1 cellular context compared by ENCODE assay signal in genomic region chr9:37800631-37801286, GRCh38.
TF ChIP-seq lines count a peak whose summit lies in the region.

TSS of gene DCAF10 (plus strand) at chr9:37800797. CDS start at chr9:37800867, 70 bp downstream.

TF ChIP-seq in GM12878, 131 proteins besides CTCF, POLR2A, EP300 and RAD21 (continued from another document and continues in another):
- peak; percentile 79 for TF ChIP-seq NKRF (conservative IDR thresholded peaks at IDR 0.05)
- peak; percentile 59; the same call in 1 of the 2 replicates for TF ChIP-seq WRNIP1 (IDR thresholded peaks at IDR 0.05; ENCODE audit: borderline replicate concordance, low read depth, low read length)
- TF ChIP-seq IKZF2 (IDR thresholded peaks at IDR 0.05): peak; percentile 92 to 94
- no peak for TF ChIP-seq TCF7 (IDR thresholded peaks at IDR 0.05; ENCODE audit: borderline replicate concordance)
- TF ChIP-seq PML (IDR thresholded peaks at IDR 0.05; ENCODE audit: low read length): peak; percentile 75; the same call in 1 of the 2 replicates
- peak; percentile 88 for TF ChIP-seq CHD2 (IDR thresholded peaks at IDR 0.05; ENCODE audit: borderline replicate concordance, low read depth, low read length)
- no peak for TF ChIP-seq E4F1 (IDR thresholded peaks at IDR 0.05; ENCODE audit: borderline replicate concordance, partially characterized antibody)
- peak; percentile 98 for TF ChIP-seq ZNF207 (IDR thresholded peaks at IDR 0.05; ENCODE audit: borderline replicate concordance)
- no peak for TF ChIP-seq MYB (IDR thresholded peaks at IDR 0.05; ENCODE audit: borderline replicate concordance, low read depth, low read length)
- peak; percentile 79 for TF ChIP-seq DPF2 (IDR thresholded peaks at IDR 0.05)
- peak; percentile 97 for TF ChIP-seq IKZF1 (conservative IDR thresholded peaks at IDR 0.05)
- no peak for TF ChIP-seq MTA2 (IDR thresholded peaks at IDR 0.05; ENCODE audit: low read depth)
- TF ChIP-seq BHLHE40 (IDR thresholded peaks at IDR 0.05; ENCODE audit: borderline replicate concordance in 1 of 2, low read depth in 2 of 2, low read length in 1 of 2): peak; percentile 71 to 78
- peak; percentile 98 for TF ChIP-seq GABPA (IDR thresholded peaks at IDR 0.05; ENCODE audit: low read depth)
- 0 out of 2 replicates have a peak, but pooled peaks have one; percentile 36 for TF ChIP-seq CBFB (IDR thresholded peaks at IDR 0.05; ENCODE audit: low read depth)
- TF ChIP-seq MYC (IDR thresholded peaks at IDR 0.05; ENCODE audit: insufficient read depth, insufficient read length, insufficient replicate concordance, low read length, severe bottlenecking): no peak
- TF ChIP-seq SMAD1 (IDR thresholded peaks at IDR 0.05; ENCODE audit: low read depth, partially characterized antibody): no peak
- peak; percentile 80 for TF ChIP-seq SP1 (IDR thresholded peaks at IDR 0.05; ENCODE audit: low read depth, low read length)
- no peak for TF ChIP-seq NRF1 (conservative IDR thresholded peaks at IDR 0.05; ENCODE audit: low read depth, low read length)
- TF ChIP-seq PRDM15 (CRISPR knock-in tag; IDR thresholded peaks at IDR 0.05): no peak
- no peak for TF ChIP-seq CUX1 (IDR thresholded peaks at IDR 0.05; ENCODE audit: insufficient replicate concordance, low read depth, low read length)
- TF ChIP-seq ASH2L (IDR thresholded peaks at IDR 0.05; ENCODE audit: borderline replicate concordance, low read depth): peak; percentile 96; the same call in 1 of the 2 replicates
- no peak for TF ChIP-seq SPI1 (IDR thresholded peaks at IDR 0.05; ENCODE audit: borderline replicate concordance, insufficient read depth, low read depth, low read length)
- TF ChIP-seq BACH1 (IDR thresholded peaks at IDR 0.05; ENCODE audit: borderline replicate concordance): peak; percentile 76
- no peak for TF ChIP-seq BRCA1 (IDR thresholded peaks at IDR 0.05; ENCODE audit: low read depth, low read length)
- no peak for TF ChIP-seq ZNF274 (IDR thresholded peaks at IDR 0.05; ENCODE audit: insufficient read depth, insufficient read length)
- no peak for TF ChIP-seq NFYA (IDR thresholded peaks at IDR 0.05; ENCODE audit: borderline replicate concordance, low read depth, low read length)
- TF ChIP-seq SMARCA5 (IDR thresholded peaks at IDR 0.05): peak; percentile 96
- TF ChIP-seq HDAC2 (IDR thresholded peaks at IDR 0.05): no peak
- no peak for TF ChIP-seq HDGF (IDR thresholded peaks at IDR 0.05)
- TF ChIP-seq RELB (IDR thresholded peaks at IDR 0.05; ENCODE audit: low read depth): peak; percentile 92
- TF ChIP-seq SIX5 (IDR thresholded peaks at IDR 0.05; ENCODE audit: low read depth, low read length, severe bottlenecking): peak; percentile 71
- peak; percentile 91 for TF ChIP-seq TAF1 (IDR thresholded peaks at IDR 0.05; ENCODE audit: borderline replicate concordance, low read depth, low read length)
- TF ChIP-seq SMC3 (IDR thresholded peaks at IDR 0.05; ENCODE audit: borderline replicate concordance, low read length): 0 out of 2 replicates have a peak, but pooled peaks have one; percentile 5
- peak; percentile 99 for TF ChIP-seq STAT1 (conservative IDR thresholded peaks at IDR 0.05)
- peak; percentile 73 for TF ChIP-seq POLR2AphosphoS5 (IDR thresholded peaks at IDR 0.05; ENCODE audit: low read length)
- TF ChIP-seq YBX1 (IDR thresholded peaks at IDR 0.05): no peak
- TF ChIP-seq ZBTB4 (CRISPR knock-in tag; IDR thresholded peaks at IDR 0.05): no peak
- peak; percentile 52; the same call in 1 of the 2 replicates for TF ChIP-seq SREBF1 (IDR thresholded peaks at IDR 0.05; ENCODE audit: low read length)
- no peak for TF ChIP-seq RAD51 (IDR thresholded peaks at IDR 0.05)
- TF ChIP-seq NFIC (IDR thresholded peaks at IDR 0.05; ENCODE audit: low read depth, low read length): no peak
- TF ChIP-seq SRF (IDR thresholded peaks at IDR 0.05; ENCODE audit: low read depth in 2 of 2, low read length in 2 of 2): peak in 1 of 2 experiments; percentile 95; a peak in 2 of 4 replicates
- no peak; the same call in 1 of the 2 replicates for TF ChIP-seq FOXK2 (IDR thresholded peaks at IDR 0.05)
- TF ChIP-seq TARDBP (IDR thresholded peaks at IDR 0.05; ENCODE audit: borderline replicate concordance): peak; percentile 89; the same call in 1 of the 2 replicates
- peak; percentile 74; the same call in 1 of the 2 replicates for TF ChIP-seq ZBED1 (IDR thresholded peaks at IDR 0.05; ENCODE audit: borderline replicate concordance)
- no peak for TF ChIP-seq ZNF622 (IDR thresholded peaks at IDR 0.05)
- peak; percentile 86 for TF ChIP-seq HCFC1 (IDR thresholded peaks at IDR 0.05; ENCODE audit: low read length)
